In genomic region chr12:52884526-52885293, GRCh38 we compare ENCODE assay signal across 1 cellular context.
TF ChIP-seq lines count a peak whose summit lies in the region.

No MANE protein-coding gene starts in this region.

TF ChIP-seq in endothelial cell of umbilical vein, 7 proteins besides CTCF, POLR2A, EP300 and RAD21 (continued from another document):
- TF ChIP-seq MAX (IDR thresholded peaks at IDR 0.05; ENCODE audit: insufficient read depth, insufficient read length) (no peak), MYC (IDR thresholded peaks at IDR 0.05; ENCODE audit: low read depth, low read length) (no peak), GATA2 (IDR thresholded peaks at IDR 0.05; ENCODE audit: insufficient read depth, insufficient read length, low read depth, low read length) (no peak), JUN (IDR thresholded peaks at IDR 0.05; ENCODE audit: borderline replicate concordance, insufficient read depth, insufficient read length, low read depth) (no peak)
TF ChIP-seq in endothelial cell of umbilical vein: peak in this region for 0.
